1 cellular context compared by ENCODE assay signal in the genomic region with DNA sequence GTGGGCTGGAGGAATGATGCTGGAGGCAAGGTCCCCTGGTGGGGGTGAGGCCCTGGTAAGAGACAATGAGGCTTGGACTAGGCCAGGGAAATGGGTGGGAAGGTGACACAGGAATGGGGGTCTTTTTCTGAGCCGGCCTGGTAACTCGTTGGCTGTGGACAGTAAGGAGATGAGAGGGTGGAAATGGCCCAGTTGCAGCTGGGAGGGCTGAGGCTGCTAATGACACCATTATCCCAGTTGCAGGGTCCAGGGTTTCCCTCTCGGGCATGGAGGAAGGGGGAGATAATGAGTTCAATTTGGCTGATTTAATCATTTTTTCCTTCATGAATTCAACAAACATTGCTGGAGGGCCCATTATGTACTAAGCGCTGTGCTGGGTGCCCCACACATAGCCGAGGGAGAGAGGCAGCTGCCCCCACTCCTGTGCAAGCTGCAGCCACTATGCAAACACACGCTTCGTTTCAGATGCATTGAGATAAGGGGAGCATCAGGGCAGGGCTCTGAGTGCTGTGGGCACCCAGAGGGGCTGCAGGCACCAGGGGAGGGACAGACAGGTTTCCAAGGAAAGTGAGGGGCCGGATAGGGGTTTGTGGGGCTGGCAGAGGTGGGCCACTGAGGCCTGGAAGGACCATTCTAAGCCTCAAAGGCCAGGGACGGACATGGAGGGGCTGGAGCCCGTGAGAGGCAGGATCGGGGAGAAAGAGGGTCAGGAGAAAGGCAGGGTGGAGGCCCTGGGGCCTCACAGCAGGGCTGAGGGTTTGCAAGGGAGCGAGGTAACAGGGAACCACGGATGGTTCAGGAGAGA.
TF ChIP-seq lines count a peak whose summit lies in the region.

No MANE protein-coding gene starts in this region.

TF ChIP-seq in HepG2, 621 proteins besides CTCF, POLR2A, EP300 and RAD21 (continued from another document):
- TF ChIP-seq, protein P1, sequence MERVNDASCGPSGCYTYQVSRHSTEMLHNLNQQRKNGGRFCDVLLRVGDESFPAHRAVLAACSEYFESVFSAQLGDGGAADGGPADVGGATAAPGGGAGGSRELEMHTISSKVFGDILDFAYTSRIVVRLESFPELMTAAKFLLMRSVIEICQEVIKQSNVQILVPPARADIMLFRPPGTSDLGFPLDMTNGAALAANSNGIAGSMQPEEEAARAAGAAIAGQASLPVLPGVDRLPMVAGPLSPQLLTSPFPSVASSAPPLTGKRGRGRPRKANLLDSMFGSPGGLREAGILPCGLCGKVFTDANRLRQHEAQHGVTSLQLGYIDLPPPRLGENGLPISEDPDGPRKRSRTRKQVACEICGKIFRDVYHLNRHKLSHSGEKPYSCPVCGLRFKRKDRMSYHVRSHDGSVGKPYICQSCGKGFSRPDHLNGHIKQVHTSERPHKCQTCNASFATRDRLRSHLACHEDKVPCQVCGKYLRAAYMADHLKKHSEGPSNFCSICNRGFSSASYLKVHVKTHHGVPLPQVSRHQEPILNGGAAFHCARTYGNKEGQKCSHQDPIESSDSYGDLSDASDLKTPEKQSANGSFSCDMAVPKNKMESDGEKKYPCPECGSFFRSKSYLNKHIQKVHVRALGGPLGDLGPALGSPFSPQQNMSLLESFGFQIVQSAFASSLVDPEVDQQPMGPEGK (CRISPR knock-in tag; IDR thresholded peaks at IDR 0.05): peak; percentile 91
- no peak for TF ChIP-seq SMARCC2 (IDR thresholded peaks at IDR 0.05)
- TF ChIP-seq, protein P2, sequence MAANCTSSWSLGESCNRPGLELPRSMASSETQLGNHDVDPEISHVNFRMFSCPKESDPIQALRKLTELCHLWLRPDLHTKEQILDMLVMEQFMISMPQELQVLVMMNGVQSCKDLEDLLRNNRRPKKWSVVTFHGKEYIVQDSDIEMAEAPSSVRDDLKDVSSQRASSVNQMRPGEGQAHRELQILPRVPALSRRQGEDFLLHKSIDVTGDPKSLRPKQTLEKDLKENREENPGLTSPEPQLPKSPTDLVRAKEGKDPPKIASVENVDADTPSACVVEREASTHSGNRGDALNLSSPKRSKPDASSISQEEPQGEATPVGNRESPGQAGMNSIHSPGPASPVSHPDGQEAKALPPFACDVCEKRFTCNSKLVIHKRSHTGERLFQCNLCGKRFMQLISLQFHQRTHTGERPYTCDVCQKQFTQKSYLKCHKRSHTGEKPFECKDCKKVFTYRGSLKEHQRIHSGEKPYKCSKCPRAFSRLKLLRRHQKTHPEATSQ (CRISPR knock-in tag; IDR thresholded peaks at IDR 0.05; ENCODE audit: borderline replicate concordance): no peak
- TF ChIP-seq ELF3 (CRISPR knock-in tag; IDR thresholded peaks at IDR 0.05): no peak
- TF ChIP-seq, protein P3, sequence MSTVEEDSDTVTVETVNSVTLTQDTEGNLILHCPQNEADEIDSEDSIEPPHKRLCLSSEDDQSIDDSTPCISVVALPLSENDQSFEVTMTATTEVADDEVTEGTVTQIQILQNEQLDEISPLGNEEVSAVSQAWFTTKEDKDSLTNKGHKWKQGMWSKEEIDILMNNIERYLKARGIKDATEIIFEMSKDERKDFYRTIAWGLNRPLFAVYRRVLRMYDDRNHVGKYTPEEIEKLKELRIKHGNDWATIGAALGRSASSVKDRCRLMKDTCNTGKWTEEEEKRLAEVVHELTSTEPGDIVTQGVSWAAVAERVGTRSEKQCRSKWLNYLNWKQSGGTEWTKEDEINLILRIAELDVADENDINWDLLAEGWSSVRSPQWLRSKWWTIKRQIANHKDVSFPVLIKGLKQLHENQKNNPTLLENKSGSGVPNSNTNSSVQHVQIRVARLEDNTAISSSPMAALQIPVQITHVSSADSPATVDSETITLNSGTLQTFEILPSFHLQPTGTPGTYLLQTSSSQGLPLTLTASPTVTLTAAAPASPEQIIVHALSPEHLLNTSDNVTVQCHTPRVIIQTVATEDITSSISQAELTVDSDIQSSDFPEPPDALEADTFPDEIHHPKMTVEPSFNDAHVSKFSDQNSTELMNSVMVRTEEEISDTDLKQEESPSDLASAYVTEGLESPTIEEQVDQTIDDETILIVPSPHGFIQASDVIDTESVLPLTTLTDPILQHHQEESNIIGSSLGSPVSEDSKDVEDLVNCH (CRISPR knock-in tag; IDR thresholded peaks at IDR 0.05): no peak
- TF ChIP-seq ZBTB38 (CRISPR knock-in tag; IDR thresholded peaks at IDR 0.05): peak; percentile 48; the same call in 1 of the 2 replicates
- TF ChIP-seq SMC3 (IDR thresholded peaks at IDR 0.05; ENCODE audit: low read length): no peak
- no peak for TF ChIP-seq TMF1 (CRISPR knock-in tag; IDR thresholded peaks at IDR 0.05; ENCODE audit: low read depth)
- TF ChIP-seq FOXA1 (IDR thresholded peaks at IDR 0.05): no peak
- TF ChIP-seq FOXA1 (CRISPR knock-in tag; IDR thresholded peaks at IDR 0.05): peak; percentile 68
- TF ChIP-seq GLI4 (CRISPR knock-in tag; IDR thresholded peaks at IDR 0.05; ENCODE audit: borderline replicate concordance): no peak
- TF ChIP-seq ZBTB33 (CRISPR knock-in tag; IDR thresholded peaks at IDR 0.05): 0 out of 2 replicates have a peak, but pooled peaks have one; percentile 34
- TF ChIP-seq ZSCAN29 (CRISPR knock-in tag; conservative IDR thresholded peaks at IDR 0.05): no peak
- peak; percentile 14 for TF ChIP-seq XRCC5 (optimal IDR thresholded peaks at IDR 0.05; ENCODE audit: low read length)
- TF ChIP-seq JDP2 (CRISPR knock-in tag; IDR thresholded peaks at IDR 0.05; ENCODE audit: borderline replicate concordance): no peak
- TF ChIP-seq, protein P4, sequence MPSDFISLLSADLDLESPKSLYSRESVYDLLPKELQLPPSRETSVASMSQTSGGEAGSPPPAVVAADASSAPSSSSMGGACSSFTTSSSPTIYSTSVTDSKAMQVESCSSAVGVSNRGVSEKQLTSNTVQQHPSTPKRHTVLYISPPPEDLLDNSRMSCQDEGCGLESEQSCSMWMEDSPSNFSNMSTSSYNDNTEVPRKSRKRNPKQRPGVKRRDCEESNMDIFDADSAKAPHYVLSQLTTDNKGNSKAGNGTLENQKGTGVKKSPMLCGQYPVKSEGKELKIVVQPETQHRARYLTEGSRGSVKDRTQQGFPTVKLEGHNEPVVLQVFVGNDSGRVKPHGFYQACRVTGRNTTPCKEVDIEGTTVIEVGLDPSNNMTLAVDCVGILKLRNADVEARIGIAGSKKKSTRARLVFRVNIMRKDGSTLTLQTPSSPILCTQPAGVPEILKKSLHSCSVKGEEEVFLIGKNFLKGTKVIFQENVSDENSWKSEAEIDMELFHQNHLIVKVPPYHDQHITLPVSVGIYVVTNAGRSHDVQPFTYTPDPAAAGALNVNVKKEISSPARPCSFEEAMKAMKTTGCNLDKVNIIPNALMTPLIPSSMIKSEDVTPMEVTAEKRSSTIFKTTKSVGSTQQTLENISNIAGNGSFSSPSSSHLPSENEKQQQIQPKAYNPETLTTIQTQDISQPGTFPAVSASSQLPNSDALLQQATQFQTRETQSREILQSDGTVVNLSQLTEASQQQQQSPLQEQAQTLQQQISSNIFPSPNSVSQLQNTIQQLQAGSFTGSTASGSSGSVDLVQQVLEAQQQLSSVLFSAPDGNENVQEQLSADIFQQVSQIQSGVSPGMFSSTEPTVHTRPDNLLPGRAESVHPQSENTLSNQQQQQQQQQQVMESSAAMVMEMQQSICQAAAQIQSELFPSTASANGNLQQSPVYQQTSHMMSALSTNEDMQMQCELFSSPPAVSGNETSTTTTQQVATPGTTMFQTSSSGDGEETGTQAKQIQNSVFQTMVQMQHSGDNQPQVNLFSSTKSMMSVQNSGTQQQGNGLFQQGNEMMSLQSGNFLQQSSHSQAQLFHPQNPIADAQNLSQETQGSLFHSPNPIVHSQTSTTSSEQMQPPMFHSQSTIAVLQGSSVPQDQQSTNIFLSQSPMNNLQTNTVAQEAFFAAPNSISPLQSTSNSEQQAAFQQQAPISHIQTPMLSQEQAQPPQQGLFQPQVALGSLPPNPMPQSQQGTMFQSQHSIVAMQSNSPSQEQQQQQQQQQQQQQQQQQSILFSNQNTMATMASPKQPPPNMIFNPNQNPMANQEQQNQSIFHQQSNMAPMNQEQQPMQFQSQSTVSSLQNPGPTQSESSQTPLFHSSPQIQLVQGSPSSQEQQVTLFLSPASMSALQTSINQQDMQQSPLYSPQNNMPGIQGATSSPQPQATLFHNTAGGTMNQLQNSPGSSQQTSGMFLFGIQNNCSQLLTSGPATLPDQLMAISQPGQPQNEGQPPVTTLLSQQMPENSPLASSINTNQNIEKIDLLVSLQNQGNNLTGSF (CRISPR knock-in tag; IDR thresholded peaks at IDR 0.05): no peak
- TF ChIP-seq MYC (CRISPR knock-in tag; IDR thresholded peaks at IDR 0.05; ENCODE audit: borderline replicate concordance): peak; percentile 20; the same call in 1 of the 2 replicates
- TF ChIP-seq ZNF430 (CRISPR knock-in tag; IDR thresholded peaks at IDR 0.05): no peak
- TF ChIP-seq ZNF740 (CRISPR knock-in tag; IDR thresholded peaks at IDR 0.05): no peak
- TF ChIP-seq HDAC2 (CRISPR knock-in tag; IDR thresholded peaks at IDR 0.05): peak; percentile 71; the same call in 1 of the 2 replicates
- TF ChIP-seq ATF7 (IDR thresholded peaks at IDR 0.05): no peak
- 0 out of 2 replicates have a peak, but pooled peaks have one; percentile 31 for TF ChIP-seq ATF7 (CRISPR knock-in tag; IDR thresholded peaks at IDR 0.05)
- TF ChIP-seq, protein P5, sequence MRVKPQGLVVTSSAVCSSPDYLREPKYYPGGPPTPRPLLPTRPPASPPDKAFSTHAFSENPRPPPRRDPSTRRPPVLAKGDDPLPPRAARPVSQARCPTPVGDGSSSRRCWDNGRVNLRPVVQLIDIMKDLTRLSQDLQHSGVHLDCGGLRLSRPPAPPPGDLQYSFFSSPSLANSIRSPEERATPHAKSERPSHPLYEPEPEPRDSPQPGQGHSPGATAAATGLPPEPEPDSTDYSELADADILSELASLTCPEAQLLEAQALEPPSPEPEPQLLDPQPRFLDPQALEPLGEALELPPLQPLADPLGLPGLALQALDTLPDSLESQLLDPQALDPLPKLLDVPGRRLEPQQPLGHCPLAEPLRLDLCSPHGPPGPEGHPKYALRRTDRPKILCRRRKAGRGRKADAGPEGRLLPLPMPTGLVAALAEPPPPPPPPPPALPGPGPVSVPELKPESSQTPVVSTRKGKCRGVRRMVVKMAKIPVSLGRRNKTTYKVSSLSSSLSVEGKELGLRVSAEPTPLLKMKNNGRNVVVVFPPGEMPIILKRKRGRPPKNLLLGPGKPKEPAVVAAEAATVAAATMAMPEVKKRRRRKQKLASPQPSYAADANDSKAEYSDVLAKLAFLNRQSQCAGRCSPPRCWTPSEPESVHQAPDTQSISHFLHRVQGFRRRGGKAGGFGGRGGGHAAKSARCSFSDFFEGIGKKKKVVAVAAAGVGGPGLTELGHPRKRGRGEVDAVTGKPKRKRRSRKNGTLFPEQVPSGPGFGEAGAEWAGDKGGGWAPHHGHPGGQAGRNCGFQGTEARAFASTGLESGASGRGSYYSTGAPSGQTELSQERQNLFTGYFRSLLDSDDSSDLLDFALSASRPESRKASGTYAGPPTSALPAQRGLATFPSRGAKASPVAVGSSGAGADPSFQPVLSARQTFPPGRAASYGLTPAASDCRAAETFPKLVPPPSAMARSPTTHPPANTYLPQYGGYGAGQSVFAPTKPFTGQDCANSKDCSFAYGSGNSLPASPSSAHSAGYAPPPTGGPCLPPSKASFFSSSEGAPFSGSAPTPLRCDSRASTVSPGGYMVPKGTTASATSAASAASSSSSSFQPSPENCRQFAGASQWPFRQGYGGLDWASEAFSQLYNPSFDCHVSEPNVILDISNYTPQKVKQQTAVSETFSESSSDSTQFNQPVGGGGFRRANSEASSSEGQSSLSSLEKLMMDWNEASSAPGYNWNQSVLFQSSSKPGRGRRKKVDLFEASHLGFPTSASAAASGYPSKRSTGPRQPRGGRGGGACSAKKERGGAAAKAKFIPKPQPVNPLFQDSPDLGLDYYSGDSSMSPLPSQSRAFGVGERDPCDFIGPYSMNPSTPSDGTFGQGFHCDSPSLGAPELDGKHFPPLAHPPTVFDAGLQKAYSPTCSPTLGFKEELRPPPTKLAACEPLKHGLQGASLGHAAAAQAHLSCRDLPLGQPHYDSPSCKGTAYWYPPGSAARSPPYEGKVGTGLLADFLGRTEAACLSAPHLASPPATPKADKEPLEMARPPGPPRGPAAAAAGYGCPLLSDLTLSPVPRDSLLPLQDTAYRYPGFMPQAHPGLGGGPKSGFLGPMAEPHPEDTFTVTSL (CRISPR knock-in tag; IDR thresholded peaks at IDR 0.05; ENCODE audit: borderline replicate concordance): no peak
- no peak for TF ChIP-seq RBM39 (IDR thresholded peaks at IDR 0.05; ENCODE audit: low read depth, low read length, poor library complexity, severe bottlenecking)
- no peak for TF ChIP-seq ZBTB1 (CRISPR knock-in tag; IDR thresholded peaks at IDR 0.05; ENCODE audit: borderline replicate concordance)
- 0 out of 2 replicates have a peak, but pooled peaks have one; percentile 24 for TF ChIP-seq HOXA3 (CRISPR knock-in tag; IDR thresholded peaks at IDR 0.05)
- no peak for TF ChIP-seq KDM3A (CRISPR knock-in tag; IDR thresholded peaks at IDR 0.05; ENCODE audit: low read depth)
- TF ChIP-seq ZFX (CRISPR knock-in tag; IDR thresholded peaks at IDR 0.05; ENCODE audit: low read depth): peak; percentile 28; the same call in 1 of the 2 replicates
